9 cellular contexts compared by ENCODE assay signal in the genomic region with DNA sequence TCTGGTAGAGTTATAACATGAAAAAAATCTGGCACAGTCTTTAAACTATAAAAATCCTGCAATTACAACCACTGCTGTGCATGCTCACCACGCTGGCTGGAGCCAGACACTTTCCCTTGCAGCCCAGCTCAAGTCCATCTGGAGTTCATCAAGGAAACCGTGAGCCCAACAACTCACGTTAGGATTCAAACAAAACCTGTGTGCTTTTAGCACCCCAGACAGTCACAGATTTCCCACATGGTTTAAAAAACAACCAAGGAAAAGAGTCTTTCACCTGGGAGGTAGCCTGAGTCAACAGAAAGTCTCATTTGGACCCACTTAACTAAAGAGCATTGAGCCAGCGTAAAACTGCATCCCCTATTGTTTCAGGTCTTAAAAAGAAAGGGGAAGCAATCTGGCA. TPM values are rescaled to one million over a fixed set of nuclear protein-coding genes. Genes with fewer than 3 reads are reported as not detected.
A peak's percentile ranks its signal among the peaks of the same experiment; 100 is the strongest.
DNase-seq lines count a peak whose midpoint lies in the region; ATAC-seq and TF ChIP-seq lines count a peak whose summit lies in the region.
"Had no signal": no experiment of that assay in that cellular context is flagged by ENCODE, and none has a peak within 500 bp of the region (broad histone marks: within the 10 kb centered on the region; RNA-seq: fewer than 3 reads in every experiment).

No MANE protein-coding gene starts in this region.

- H3K4me3 ChIP-seq in KMS-11 (IDR thresholded peaks at IDR 0.05; ENCODE audit: insufficient read depth, low read depth, low read length) (no peak overlapping the region), suprapubic skin (peak overlapping the region; percentile 71)

- no peaks in the 10 kb centered on the region for H3K27me3 ChIP-seq in KMS-11 (ENCODE audit: insufficient read depth, low read depth)
- H3K27me3 ChIP-seq in suprapubic skin = no peaks in the 10 kb centered on the region

- ATAC-seq in GM18511 (IDR thresholded peaks at IDR 0.05; ENCODE audit: unreplicated experiment) (no peak), GM18909 (IDR thresholded peaks at IDR 0.05; ENCODE audit: poor library complexity, unreplicated experiment) (no peak)

- H3K4me1 ChIP-seq in KMS-11 (ENCODE audit: low read depth, poor library complexity, severe bottlenecking) = peaks cover 56% of the 10 kb centered on the region
- H3K4me1 ChIP-seq in suprapubic skin = peaks cover 60% of the 10 kb centered on the region

- TF ChIP-seq CTCF in KMS-11 (conservative IDR thresholded peaks at IDR 0.05; ENCODE audit: low read depth, low read length) (no peak), suprapubic skin (IDR thresholded peaks at IDR 0.05) (no peak)

- peaks cover 18% of the 10 kb centered on the region; the same call in 1 of the 2 replicates for H3K36me3 ChIP-seq in KMS-11 (ENCODE audit: insufficient read depth)
- peaks cover 20% of the 10 kb centered on the region for H3K36me3 ChIP-seq in suprapubic skin

- H2AFZ ChIP-seq in KMS-11 (ENCODE audit: low read depth) = no peak overlapping the region

- no peak overlapping the region for H3K4me3 Mint-ChIP-seq in activated naive CD4-positive, alpha-beta T cell treated with anti-CD3 and anti-CD28 coated beads for 36 hours

- peak overlapping the region; percentile 58 for H3K4me2 ChIP-seq in KMS-11

- no peak for TF ChIP-seq POLR2A in suprapubic skin (IDR thresholded peaks at IDR 0.05)

- H3K27me3 Mint-ChIP-seq in activated naive CD4-positive, alpha-beta T cell treated with anti-CD3 and anti-CD28 coated beads for 36 hours (ENCODE audit: low read depth) = peaks cover 25% of the 10 kb centered on the region

- H3K9me3 Mint-ChIP-seq in activated naive CD4-positive, alpha-beta T cell treated with anti-CD3 and anti-CD28 coated beads for 36 hours = no peaks in the 10 kb centered on the region

- H3K36me3 Mint-ChIP-seq in activated naive CD4-positive, alpha-beta T cell treated with anti-CD3 and anti-CD28 coated beads for 36 hours (ENCODE audit: low read depth) = no peaks in the 10 kb centered on the region

- H4K20me1 ChIP-seq in KMS-11 (ENCODE audit: insufficient read depth) = no peaks in the 10 kb centered on the region; the same call in 1 of the 2 replicates

- H3K9me3 ChIP-seq in suprapubic skin = no peaks in the 10 kb centered on the region

- H3K79me2 ChIP-seq in KMS-11 (ENCODE audit: insufficient read depth, low read depth) = peaks cover 96% of the 10 kb centered on the region

- H3K4me1 Mint-ChIP-seq in activated naive CD4-positive, alpha-beta T cell treated with anti-CD3 and anti-CD28 coated beads for 36 hours (ENCODE audit: low read depth) = peaks cover 2% of the 10 kb centered on the region

- H3K27ac ChIP-seq in KMS-11 (peak overlapping the region; percentile 88), suprapubic skin (peak overlapping the region; percentile 93)

- no peak for TF ChIP-seq EP300 in suprapubic skin (IDR thresholded peaks at IDR 0.05)

- intact Hi-C loops in activated naive CD4-positive, alpha-beta T cell treated with anti-CD3 and anti-CD28 coated beads for 36 hours (cut with micrococcal nuclease) = no loop called here

- 19% methylated on average over 4 of the region's 4 CpGs for WGBS in suprapubic skin

- no peak overlapping the region for H3K27ac Mint-ChIP-seq in activated naive CD4-positive, alpha-beta T cell treated with anti-CD3 and anti-CD28 coated beads for 36 hours

- CTCF ChIA-PET in activated naive CD4-positive, alpha-beta T cell treated with anti-CD3 and anti-CD28 coated beads for 36 hours (lab: Charles Lee) = no interaction called here

- H3K9ac ChIP-seq in KMS-11 = peak overlapping the region; percentile 91

- peak; percentile 72 for DNase-seq in astrocyte of the hippocampus (ENCODE audit: low read depth, low spot score)
- DNase-seq in islet precursor cell = peak; percentile 74
- peak in 1 of 2 donors; percentile 80 for DNase-seq in suprapubic skin (ENCODE audit: low spot score in 2 of 2)
- DNase-seq in NOMO-1 treated with dmso at 0.1 percent for 144 hours (lab: John Stamatoyannopoulos, UW; ENCODE audit: unreplicated experiment) = no peak
- no peak for DNase-seq in activated naive CD4-positive, alpha-beta T cell treated with anti-CD3 and anti-CD28 coated beads for 36 hours
- DNase-seq: activated CD4-positive, alpha-beta T cell treated with anti-CD3 and anti-CD28 coated beads for 1 hour had no signal

RNA-seq across cellular contexts. Expression of gene LRIG3, which starts 4.7 kb away (rescaled TPM):
- 100 to 1,000 TPM in 3 of 4 donors, 10 to 100 TPM in 1; 56.5 to 225 (median 110) TPM for total RNA-seq in suprapubic skin
- not detected for total RNA-seq in activated naive CD4-positive, alpha-beta T cell treated with anti-CD3 and anti-CD28 coated beads for 36 hours

Comparison
In these comparisons a context has a peak if more than half of its experiments do, and no peak if none do; other contexts are left out.
1. DNase-seq: peak in astrocyte of the hippocampus (single experiment) and islet precursor cell (single experiment); none in NOMO-1 treated with dmso at 0.1 percent for 144 hours (single experiment) and activated naive CD4-positive, alpha-beta T cell treated with anti-CD3 and anti-CD28 coated beads for 36 hours (single experiment).
2. RNA of gene LRIG3, which starts 4.7 kb away (total RNA-seq): 56.5 to 225 TPM in suprapubic skin; not detected in activated naive CD4-positive, alpha-beta T cell treated with anti-CD3 and anti-CD28 coated beads for 36 hours; every median in the first group is over 10 times any median in the second.